18 cellular contexts compared by ENCODE assay signal in genomic region chr3:182323898-182324297, GRCh38.
DNase-seq lines count a peak whose midpoint lies in the region; ATAC-seq, FAIRE-seq and TF ChIP-seq lines count a peak whose summit lies in the region.
"Had no signal": no experiment of that assay in that cellular context is flagged by ENCODE, and none has a peak within 500 bp of the region (broad histone marks: within the 10 kb centered on the region; RNA-seq: fewer than 3 reads in every experiment).

No MANE protein-coding gene starts in this region.

- in situ Hi-C loops in mammary epithelial cell (cut with MboI; ENCODE audit: low sequenced_read_pairs in 2 of 2): no loop called here

- no peak overlapping the region for H3K4me3 Mint-ChIP-seq in Caco-2 (ENCODE audit: unreplicated experiment)
- H3K4me3 Mint-ChIP-seq in activated CD4-positive, alpha-beta T cell treated with anti-CD3 and anti-CD28 coated beads for 36 hours: no peak overlapping the region
- H3K4me3 Mint-ChIP-seq: CD8-positive, alpha-beta T cell had no signal

- H3K79me1 ChIP-seq in H1 (ENCODE audit: low read depth, low read length): no peaks in the 10 kb centered on the region

- H2BK120ac ChIP-seq in H1 (replicated peaks; ENCODE audit: low read depth, low read length): no peak overlapping the region

- H2BK12ac ChIP-seq in H1 (ENCODE audit: low read depth, low read length): no peak overlapping the region

- CTCF ChIA-PET in mammary epithelial cell (lab: Charles Lee; ENCODE audit: low non-redundant PET): interaction anchor here (0.7 kb wide), 1 partner anchor 168 kb away, joined by 8 read pairs; no protein-coding TSS in a partner anchor
- CTCF ChIA-PET in PC-3 (lab: Charles Lee): no interaction called here
- CTCF ChIA-PET in H1 (lab: Charles Lee; ENCODE audit: partially characterized antibody): interaction anchor here (0.6 kb wide), 1 partner anchor 17 kb away, joined by 3 read pairs; no protein-coding TSS in a partner anchor
- CTCF ChIA-PET in Caco-2 (lab: Charles Lee): no interaction called here
- CTCF ChIA-PET in activated CD4-positive, alpha-beta T cell treated with anti-CD3 and anti-CD28 coated beads for 36 hours (lab: Charles Lee): no interaction called here

- H2BK15ac ChIP-seq in H1 (ENCODE audit: low read length): no peak overlapping the region

- H2BK20ac ChIP-seq in H1 (ENCODE audit: low read length): no peak overlapping the region

- no peak overlapping the region for H4K5ac ChIP-seq in H1 (ENCODE audit: insufficient read length, low read depth, low read length)

- TF ChIP-seq POLR2A in breast epithelium (IDR thresholded peaks at IDR 0.05): no peak
- TF ChIP-seq POLR2A in H1 (IDR thresholded peaks at IDR 0.05; ENCODE audit: control extremely low read depth in 1 of 2, low read depth in 2 of 2, low read length in 2 of 2): no peak

- no peaks in the 10 kb centered on the region for H3K27me3 ChIP-seq in mammary epithelial cell (ENCODE audit: insufficient read depth, low read length)
- no peaks in the 10 kb centered on the region for H3K27me3 ChIP-seq in breast epithelium
- H3K27me3 ChIP-seq in PC-3 (ENCODE audit: low read length): no peaks in the 10 kb centered on the region
- H3K27me3 ChIP-seq in H1 (replicated peaks in 1 of 4; ENCODE audit: control insufficient read depth in 3 of 4, extremely low read depth in 1 of 4, insufficient read depth in 3 of 4, low read length in 3 of 4): no peaks in the 10 kb centered on the region
- H3K27me3 ChIP-seq in tibial artery: no peaks in the 10 kb centered on the region
- no peaks in the 10 kb centered on the region for H3K27me3 ChIP-seq in Caco-2 (replicated peaks; ENCODE audit: control insufficient read depth, insufficient read depth, low read length)
- H3K27me3 ChIP-seq: BLaER1 had no signal

- TF ChIP-seq RAD21 in H1 (IDR thresholded peaks at IDR 0.05 in 1 of 2, conservative IDR thresholded peaks at IDR 0.05 in 1 of 2; ENCODE audit: low read depth in 2 of 2, low read length in 2 of 2): no peak

- no peaks in the 10 kb centered on the region for H3F3A ChIP-seq in PC-3 (ENCODE audit: low read length, unreplicated experiment)

- H3K79me2 ChIP-seq in mammary epithelial cell (ENCODE audit: insufficient read depth, low read length) (no peaks in the 10 kb centered on the region), PC-3 (ENCODE audit: low read length) (no peaks in the 10 kb centered on the region), H1 (ENCODE audit: control insufficient read depth in 1 of 2, insufficient read depth in 2 of 2, low read length in 2 of 2) (no peaks in the 10 kb centered on the region)

- WGBS in mammary epithelial cell (ENCODE audit: low coverage, missing lambda C conversion rate): 25% methylated on average over 1 of the region's 1 CpG
- WGBS in H1 (ENCODE audit: extremely low coverage in 1 of 2, insufficient coverage in 1 of 2, insufficient read length in 1 of 2, insufficient replicate concordance in 2 of 2, low coverage in 1 of 2, low lambda C conversion rate in 2 of 2, missing lambda C conversion rate in 1 of 2), 2 experiments: 79% methylated on average over 1 of the region's 1 CpG; no CpG with 5 or more reads in 1 of the 2 experiments

- peak; percentile 72 for ATAC-seq in PC-3
- ATAC-seq in activated CD4-positive, alpha-beta T cell treated with anti-CD3 and anti-CD28 coated beads for 36 hours: no peak
- ATAC-seq: CD8-positive, alpha-beta T cell; Right ventricle myocardium inferior had no signal

- H3K9ac ChIP-seq in mammary epithelial cell (ENCODE audit: insufficient read depth, low read length) (no peak overlapping the region), PC-3 (ENCODE audit: low read length) (no peak overlapping the region), H1 (replicated peaks in 1 of 4; ENCODE audit: extremely low read depth in 1 of 4, low read depth in 3 of 4, low read length in 3 of 4) (no peak overlapping the region)
- H3K9ac ChIP-seq: BLaER1, GM23248, SK-N-SH had no signal

- TF ChIP-seq CTCF in mammary epithelial cell (conservative IDR thresholded peaks at IDR 0.05 in 1 of 2, IDR thresholded peaks at IDR 0.05 in 1 of 2; ENCODE audit: extremely low read depth in 1 of 2, insufficient read depth in 1 of 2, low read depth in 1 of 2, low read length in 2 of 2): no peak
- TF ChIP-seq CTCF in breast epithelium (IDR thresholded peaks at IDR 0.05): no peak
- no peak for TF ChIP-seq CTCF in PC-3 (conservative IDR thresholded peaks at IDR 0.05; ENCODE audit: low read depth, low read length)
- no peak for TF ChIP-seq CTCF in H1 (IDR thresholded peaks at IDR 0.05; ENCODE audit: control extremely low read depth in 1 of 3, insufficient read depth in 1 of 3, low read depth in 1 of 3, low read length in 3 of 3)
- no peak for TF ChIP-seq CTCF in tibial artery (IDR thresholded peaks at IDR 0.05)
- no peak for TF ChIP-seq CTCF in Caco-2 (IDR thresholded peaks at IDR 0.05; ENCODE audit: insufficient read depth in 1 of 2, low read depth in 1 of 2, low read length in 1 of 2, severe bottlenecking in 1 of 2, unreplicated experiment in 1 of 2)

- no peak overlapping the region for H3K27ac Mint-ChIP-seq in Caco-2 (ENCODE audit: unreplicated experiment)
- H3K27ac Mint-ChIP-seq in activated CD4-positive, alpha-beta T cell treated with anti-CD3 and anti-CD28 coated beads for 36 hours: no peak overlapping the region
- H3K27ac Mint-ChIP-seq: CD8-positive, alpha-beta T cell had no signal

- H3K4me1 ChIP-seq in mammary epithelial cell (ENCODE audit: insufficient read depth, low read length) (peaks cover 8% of the 10 kb centered on the region), breast epithelium (no peaks in the 10 kb centered on the region), PC-3 (ENCODE audit: insufficient read depth, low read length) (peaks cover 46% of the 10 kb centered on the region), H1 (replicated peaks in 1 of 4; ENCODE audit: control insufficient read depth in 3 of 4, insufficient read depth in 4 of 4, low read length in 3 of 4) (peaks cover 2 to 19% (median 16%) of the 10 kb centered on the region in 4 experiments), tibial artery (no peaks in the 10 kb centered on the region), Caco-2 (no peaks in the 10 kb centered on the region)

- H3K9me3 Mint-ChIP-seq in Caco-2 (ENCODE audit: unreplicated experiment): peaks cover 27% of the 10 kb centered on the region
- H3K9me3 Mint-ChIP-seq in activated CD4-positive, alpha-beta T cell treated with anti-CD3 and anti-CD28 coated beads for 36 hours (ENCODE audit: low read depth): peaks cover 8% of the 10 kb centered on the region

- no peaks in the 10 kb centered on the region for H3K4me1 Mint-ChIP-seq in Caco-2 (ENCODE audit: low read depth, unreplicated experiment)
- H3K4me1 Mint-ChIP-seq in activated CD4-positive, alpha-beta T cell treated with anti-CD3 and anti-CD28 coated beads for 36 hours: no peaks in the 10 kb centered on the region

- TF ChIP-seq EP300 in H1 (IDR thresholded peaks at IDR 0.05; ENCODE audit: borderline replicate concordance in 1 of 2, low read depth in 2 of 2, low read length in 2 of 2): no peak

- no peak overlapping the region for H3K18ac ChIP-seq in H1 (ENCODE audit: extremely low read depth, low read length)

- H4K91ac ChIP-seq in H1 (replicated peaks; ENCODE audit: insufficient read length, low read length): no peak overlapping the region

- no peak overlapping the region for H3K14ac ChIP-seq in H1 (ENCODE audit: insufficient read length)

- DNase-seq in mammary epithelial cell: peak; percentile 19
- DNase-seq in breast epithelium (ENCODE audit: low spot score in 2 of 2): no peak
- peak; percentile 93 for DNase-seq in PC-3
- DNase-seq in H1 (ENCODE audit: low read depth in 1 of 2, low spot score in 2 of 2): no peak
- no peak for DNase-seq in mesenteric fat pad (ENCODE audit: low spot score)
- DNase-seq in tibial artery: no peak
- DNase-seq in Caco-2: no peak
- DNase-seq in activated CD4-positive, alpha-beta T cell treated with anti-CD3 and anti-CD28 coated beads for 36 hours: no peak
- DNase-seq: 8988T; CD8-positive, alpha-beta T cell; DND-41; GM23248; KBM-7; NCI-H187; SK-N-SH had no signal

- H3K9me3 ChIP-seq in mammary epithelial cell (replicated peaks; ENCODE audit: insufficient read depth, low read length) (no peaks in the 10 kb centered on the region), breast epithelium (peaks cover 0 to 11% of the 10 kb centered on the region in 2 donors), PC-3 (ENCODE audit: low read length) (no peaks in the 10 kb centered on the region), H1 (ENCODE audit: insufficient read depth in 2 of 2, low read depth in 1 of 2, low read length in 1 of 2) (no peaks in the 10 kb centered on the region; a peak in 2 of 4 replicates), tibial artery (no peaks in the 10 kb centered on the region), Caco-2 (peaks cover 6% of the 10 kb centered on the region; the same call in 1 of the 2 replicates)

- no peaks in the 10 kb centered on the region for H3K9me2 ChIP-seq in PC-3 (replicated peaks; ENCODE audit: low read length)
- H3K9me2 ChIP-seq: SK-N-SH had no signal

- no peak overlapping the region for H2AK5ac ChIP-seq in H1 (ENCODE audit: low read depth, low read length)

- H3K36me3 ChIP-seq in mammary epithelial cell (ENCODE audit: insufficient read depth, low read length) (no peaks in the 10 kb centered on the region), breast epithelium (no peaks in the 10 kb centered on the region), PC-3 (ENCODE audit: low read depth, low read length) (0 out of 2 replicates have a peak, but pooled peaks cover 6% of the 10 kb centered on the region), H1 (ENCODE audit: control insufficient read depth in 2 of 4, insufficient read depth in 4 of 4, low read length in 3 of 4) (no peaks in the 10 kb centered on the region), tibial artery (no peaks in the 10 kb centered on the region), Caco-2 (ENCODE audit: control insufficient read depth, insufficient read depth, low read length) (no peaks in the 10 kb centered on the region)
- H3K36me3 ChIP-seq: BLaER1 had no signal

- peaks cover 4% of the 10 kb centered on the region for H3K27me3 Mint-ChIP-seq in Caco-2 (ENCODE audit: insufficient read depth, unreplicated experiment)
- H3K27me3 Mint-ChIP-seq in activated CD4-positive, alpha-beta T cell treated with anti-CD3 and anti-CD28 coated beads for 36 hours: no peaks in the 10 kb centered on the region

- H3K4me3 ChIP-seq in mammary epithelial cell (replicated peaks in 1 of 3; ENCODE audit: insufficient read depth in 1 of 3, low read depth in 2 of 3, low read length in 3 of 3): no peak overlapping the region
- no peak overlapping the region for H3K4me3 ChIP-seq in breast epithelium
- no peak overlapping the region for H3K4me3 ChIP-seq in PC-3 (ENCODE audit: low read length)
- H3K4me3 ChIP-seq in H1 (ENCODE audit: extremely low read depth in 1 of 4, insufficient read depth in 2 of 4, low read depth in 3 of 4, low read length in 4 of 4): no peak overlapping the region
- H3K4me3 ChIP-seq in tibial artery: no peak overlapping the region
- no peak overlapping the region for H3K4me3 ChIP-seq in Caco-2 (ENCODE audit: low read depth, low read length)
- H3K4me3 ChIP-seq: BLaER1, GM23248 had no signal

- no peak overlapping the region for H4K8ac ChIP-seq in H1 (ENCODE audit: extremely low read depth, insufficient read depth, low read length)

- BruUV-seq in mammary epithelial cell (replicated peaks; lab: Mats Ljungman, UMichigan) (no TSS peak), PC-3 (replicated peaks; lab: Mats Ljungman, UMichigan) (no TSS peak), Caco-2 (replicated peaks; lab: Mats Ljungman, UMichigan) (no TSS peak)

- no peaks in the 10 kb centered on the region for H4K20me1 ChIP-seq in mammary epithelial cell (ENCODE audit: insufficient read depth, low read length)
- H4K20me1 ChIP-seq in PC-3 (ENCODE audit: low read length): no peaks in the 10 kb centered on the region
- no peaks in the 10 kb centered on the region for H4K20me1 ChIP-seq in H1 (replicated peaks in 1 of 2; ENCODE audit: control insufficient read depth in 1 of 2, insufficient read depth in 2 of 2, low read length in 2 of 2)
- H4K20me1 ChIP-seq: BLaER1 had no signal

- no peak overlapping the region for H2AFZ ChIP-seq in mammary epithelial cell (ENCODE audit: low read depth, low read length)
- H2AFZ ChIP-seq in PC-3 (ENCODE audit: low read length): no peak overlapping the region
- H2AFZ ChIP-seq in H1 (ENCODE audit: low read length): no peak overlapping the region
- H2AFZ ChIP-seq: GM23248 had no signal

- H3K36me3 Mint-ChIP-seq in Caco-2 (ENCODE audit: insufficient read depth, unreplicated experiment): no peaks in the 10 kb centered on the region
- no peaks in the 10 kb centered on the region for H3K36me3 Mint-ChIP-seq in activated CD4-positive, alpha-beta T cell treated with anti-CD3 and anti-CD28 coated beads for 36 hours (ENCODE audit: low read depth)
- H3K36me3 Mint-ChIP-seq: CD8-positive, alpha-beta T cell had no signal

- H3K4me2 ChIP-seq in mammary epithelial cell (ENCODE audit: insufficient read depth, low read depth, low read length) (no peak overlapping the region), PC-3 (ENCODE audit: low read length) (peak overlapping the region; percentile 53), H1 (ENCODE audit: insufficient read depth in 1 of 2, low read depth in 2 of 2, low read length in 2 of 2) (peak overlapping the region in 1 of 2 experiments; percentile 35; a peak in 1 of 4 replicates)
- H3K4me2 ChIP-seq: BLaER1, SK-N-SH had no signal

- intact Hi-C loops in mammary epithelial cell (cut with micrococcal nuclease) (no loop called here), breast epithelium (cut with DNase I; ENCODE audit: low total_unique reads) (no loop called here), PC-3 (cut with micrococcal nuclease) (loop anchor here (1.0 to 10.0 kb wide), 3 partner anchors 112 to 1412 kb away; partner anchors contain the start of gene FXR1), tibial artery (cut with DNase I; ENCODE audit: low total_unique reads) (no loop called here), Caco-2 (cut with micrococcal nuclease; ENCODE audit: unreplicated experiment) (no loop called here)
- intact Hi-C loops in activated CD4-positive, alpha-beta T cell treated with anti-CD3 and anti-CD28 coated beads for 36 hours (cut with DNase I, micrococcal nuclease): no loop called here

- H3K23ac ChIP-seq in H1 (ENCODE audit: insufficient read length): no peak overlapping the region

- H3K4ac ChIP-seq in H1 (replicated peaks; ENCODE audit: insufficient read length, low read depth, low read length): peak overlapping the region; percentile 71

- no peaks in the 10 kb centered on the region for H3K23me2 ChIP-seq in H1 (ENCODE audit: low read depth, low read length)

- no peak overlapping the region for H3K27ac ChIP-seq in mammary epithelial cell (ENCODE audit: insufficient read depth, low read depth, low read length)
- H3K27ac ChIP-seq in breast epithelium: no peak overlapping the region
- H3K27ac ChIP-seq in PC-3 (ENCODE audit: low read length): peak overlapping the region; percentile 40
- H3K27ac ChIP-seq in H1 (ENCODE audit: low read depth, low read length): no peak overlapping the region
- H3K27ac ChIP-seq in tibial artery: no peak overlapping the region
- H3K27ac ChIP-seq: BLaER1, GM23248 had no signal

- no peak for FAIRE-seq in H1 (lab: Jason Lieb, UNC)
- FAIRE-seq: G401.6 had no signal

- POLR2A ChIA-PET in PC-3 (lab: Charles Lee; ENCODE audit: unreplicated experiment): interaction anchor here (0.5 kb wide), 1 partner anchor 22 kb away, joined by 3 read pairs; no protein-coding TSS in a partner anchor
- POLR2A ChIA-PET in H1 (lab: Charles Lee; ENCODE audit: partially characterized antibody): no interaction called here
- POLR2A ChIA-PET in Caco-2 (lab: Charles Lee): no interaction called here
- POLR2A ChIA-PET in activated CD4-positive, alpha-beta T cell treated with anti-CD3 and anti-CD28 coated beads for 36 hours (lab: Charles Lee): no interaction called here

- H3K56ac ChIP-seq in H1 (replicated peaks; ENCODE audit: insufficient read length, low read depth, low read length): no peak overlapping the region

- no peak overlapping the region for H2BK5ac ChIP-seq in H1 (ENCODE audit: low read depth, low read length)

- dilution Hi-C loops in mammary epithelial cell (cut with HindIII; ENCODE audit: low sequenced_read_pairs): no loop called here

Comparison
In these comparisons a context has a peak if more than half of its experiments do, and no peak if none do; other contexts are left out.
1. DNase-seq: peak in mammary epithelial cell (single experiment) and PC-3 (single experiment); none in breast epithelium (0 of 2), H1 (0 of 2), mesenteric fat pad (single experiment), tibial artery (0 of 2), Caco-2 (0 of 2) and activated CD4-positive, alpha-beta T cell treated with anti-CD3 and anti-CD28 coated beads for 36 hours (single experiment).
2. CTCF ChIA-PET loops: an anchor here in mammary epithelial cell (0.7 kb wide) and H1 (0.6 kb wide); none called in PC-3, Caco-2 and activated CD4-positive, alpha-beta T cell treated with anti-CD3 and anti-CD28 coated beads for 36 hours.